In genomic region chr9:38063363-38063707, GRCh38 we compare ENCODE assay signal across 18 cellular contexts. TPM values are rescaled to one million over a fixed set of nuclear protein-coding genes. Genes with fewer than 3 reads are reported as not detected.
A peak's percentile ranks its signal among the peaks of the same experiment; 100 is the strongest.
DNase-seq lines count a peak whose midpoint lies in the region; ATAC-seq and TF ChIP-seq lines count a peak whose summit lies in the region.
"Had no signal": no experiment of that assay in that cellular context is flagged by ENCODE, and none has a peak within 500 bp of the region (broad histone marks: within the 10 kb centered on the region; RNA-seq: fewer than 3 reads in every experiment).

No MANE protein-coding gene starts in this region.

- no peak overlapping the region for H3K9ac ChIP-seq in mammary epithelial cell (ENCODE audit: insufficient read depth, low read length)

- no peak overlapping the region for H3K4me2 ChIP-seq in mammary epithelial cell (ENCODE audit: insufficient read depth, low read depth, low read length)

- H3K4me1 Mint-ChIP-seq in MCF 10A (ENCODE audit: insufficient read depth, unreplicated experiment) (peaks cover 46% of the 10 kb centered on the region), nephron progenitor cell (peaks cover 87% of the 10 kb centered on the region), type B pancreatic cell (ENCODE audit: unreplicated experiment) (peaks cover 63% of the 10 kb centered on the region)

- in situ Hi-C loops in mammary epithelial cell (cut with MboI; ENCODE audit: low sequenced_read_pairs in 2 of 2): loop anchor here in 1 of 2 donors (25.0 kb wide), 1 partner anchor 324 kb away; the partner anchor contains the start of gene ALDH1B1

- no peaks in the 10 kb centered on the region for H3K27me3 Mint-ChIP-seq in MCF 10A (ENCODE audit: insufficient read depth, unreplicated experiment)
- H3K27me3 Mint-ChIP-seq in nephron progenitor cell (ENCODE audit: low read depth, poor library complexity): peaks cover 14% of the 10 kb centered on the region
- peaks cover 3% of the 10 kb centered on the region for H3K27me3 Mint-ChIP-seq in type B pancreatic cell
- H3K27me3 Mint-ChIP-seq: progenitor cell of endocrine pancreas had no signal

- dilution Hi-C loops in mammary epithelial cell (cut with HindIII; ENCODE audit: low sequenced_read_pairs): no loop called here

- H3K9me3 Mint-ChIP-seq in MCF 10A (ENCODE audit: unreplicated experiment) (no peaks in the 10 kb centered on the region), nephron progenitor cell (no peaks in the 10 kb centered on the region), type B pancreatic cell (no peaks in the 10 kb centered on the region)
- H3K9me3 Mint-ChIP-seq: CD8-positive, alpha-beta memory T cell; stimulated activated naive B cell treated with anti-CD40 and anti-IgM and Interleukin-4, amounts not matched to agents 10 μg/mL and 1 μg/mL and 100 μg/mL, for 72 hours had no signal

- POLR2A ChIA-PET in MCF 10A (lab: Yijun Ruan, JAX): interaction anchor here (0.6 to 2.0 kb wide), 7 partner anchors 10 to 140 kb away, joined by 3 to 7 read pairs (median 3); no protein-coding TSS in a partner anchor

- no peaks in the 10 kb centered on the region for H4K20me1 ChIP-seq in mammary epithelial cell (ENCODE audit: insufficient read depth, low read length)

- H3K9me3 ChIP-seq in mammary epithelial cell (replicated peaks; ENCODE audit: insufficient read depth, low read length): no peaks in the 10 kb centered on the region

- intact Hi-C loops in MCF 10A (cut with micrococcal nuclease) (no loop called here), mammary epithelial cell (cut with micrococcal nuclease) (loop anchor here (10.0 kb wide), 1 partner anchor 579 kb away; the partner anchor contains the start of gene POLR1E)

- CTCF ChIA-PET in MCF 10A (lab: Yijun Ruan, JAX): interaction anchor here (0.6 to 1.2 kb wide), 4 partner anchors 40 to 149 kb away, joined by 3 to 5 read pairs (median 4); no protein-coding TSS in a partner anchor
- CTCF ChIA-PET in mammary epithelial cell (lab: Charles Lee; ENCODE audit: low non-redundant PET): no interaction called here

- peaks cover 16% of the 10 kb centered on the region for H3K4me1 ChIP-seq in mammary epithelial cell (ENCODE audit: insufficient read depth, low read length)

- no peak overlapping the region for H2AFZ ChIP-seq in mammary epithelial cell (ENCODE audit: low read depth, low read length)

- 86% methylated on average over 2 of the region's 2 CpGs for WGBS in mammary epithelial cell (ENCODE audit: low coverage, missing lambda C conversion rate)

- H3K4me3 Mint-ChIP-seq in MCF 10A (ENCODE audit: unreplicated experiment) (peak overlapping the region; percentile 22), nephron progenitor cell (no peak overlapping the region), type B pancreatic cell (peak overlapping the region; percentile 63)
- H3K4me3 Mint-ChIP-seq: CD8-positive, alpha-beta memory T cell; stimulated activated naive B cell treated with anti-CD40 and anti-IgM and Interleukin-4, amounts not matched to agents 10 μg/mL and 1 μg/mL and 100 μg/mL, for 72 hours had no signal

- H3K4me3 ChIP-seq in mammary epithelial cell (replicated peaks in 1 of 3; ENCODE audit: insufficient read depth in 1 of 3, low read depth in 2 of 3, low read length in 3 of 3): no peak overlapping the region

- no peaks in the 10 kb centered on the region for H3K27me3 ChIP-seq in mammary epithelial cell (ENCODE audit: insufficient read depth, low read length)

- BruUV-seq in MCF 10A (replicated peaks; lab: Mats Ljungman, UMichigan): no TSS peak
- no TSS peak for BruUV-seq in mammary epithelial cell (replicated peaks; lab: Mats Ljungman, UMichigan)

- peaks cover 7% of the 10 kb centered on the region for H3K36me3 ChIP-seq in mammary epithelial cell (ENCODE audit: insufficient read depth, low read length)

- no peak overlapping the region for H3K27ac Mint-ChIP-seq in MCF 10A (ENCODE audit: low read depth, unreplicated experiment)
- H3K27ac Mint-ChIP-seq in nephron progenitor cell: peak overlapping the region; percentile 55
- H3K27ac Mint-ChIP-seq in type B pancreatic cell: no peak overlapping the region
- H3K27ac Mint-ChIP-seq: CD8-positive, alpha-beta memory T cell; progenitor cell of endocrine pancreas; stimulated activated naive B cell treated with anti-CD40 and anti-IgM and Interleukin-4, amounts not matched to agents 10 μg/mL and 1 μg/mL and 100 μg/mL, for 72 hours had no signal

- H3K27ac ChIP-seq in mammary epithelial cell (ENCODE audit: insufficient read depth, low read depth, low read length) (no peak overlapping the region), epithelial cell of prostate (peak overlapping the region; percentile 9)

- peaks cover 96% of the 10 kb centered on the region for H3K79me2 ChIP-seq in mammary epithelial cell (ENCODE audit: insufficient read depth, low read length)

- H3K36me3 Mint-ChIP-seq in MCF 10A (ENCODE audit: insufficient read depth, unreplicated experiment) (peaks cover 14% of the 10 kb centered on the region), nephron progenitor cell (ENCODE audit: low read depth) (no peaks in the 10 kb centered on the region), type B pancreatic cell (peaks cover 5% of the 10 kb centered on the region)
- H3K36me3 Mint-ChIP-seq: CD8-positive, alpha-beta memory T cell had no signal

- TF ChIP-seq CTCF in MCF 10A (IDR thresholded peaks at IDR 0.05; ENCODE audit: unreplicated experiment) (no peak), mammary epithelial cell (conservative IDR thresholded peaks at IDR 0.05 in 1 of 2, IDR thresholded peaks at IDR 0.05 in 1 of 2; ENCODE audit: extremely low read depth in 1 of 2, insufficient read depth in 1 of 2, low read depth in 1 of 2, low read length in 2 of 2) (no peak), nephron progenitor cell (IDR thresholded peaks at IDR 0.05) (no peak), type B pancreatic cell (conservative IDR thresholded peaks at IDR 0.05) (no peak)

- ATAC-seq in HG03108 (IDR thresholded peaks at IDR 0.05; ENCODE audit: unreplicated experiment): no peak
- ATAC-seq in HG03280 (IDR thresholded peaks at IDR 0.05; ENCODE audit: unreplicated experiment): no peak
- ATAC-seq: stimulated activated naive B cell treated with anti-CD40 and anti-IgM and Interleukin-4, amounts not matched to agents 10 μg/mL and 1 μg/mL and 100 μg/mL, for 72 hours had no signal

- DNase-seq in MCF 10A (ENCODE audit: unreplicated experiment) (no peak), mammary epithelial cell (no peak), epithelial cell of prostate (ENCODE audit: low read depth, low spot score) (no peak), nephron progenitor cell (no peak), type B pancreatic cell (ENCODE audit: extremely low spot score, unreplicated experiment) (no peak), cerebellar cortex (ENCODE audit: low spot score) (no peak)
- DNase-seq: 8988T; caudate nucleus; CD8-positive, alpha-beta memory T cell; GDM1; NCI-H1417 treated with DMSO at 0.1 percent for 48 hours; NCI-H69; SHP77; stimulated activated CD4-positive, alpha-beta T cell treated with anti-CD3 and anti-CD28 coated beads, Interleukin-4, amount 100 ng/mL, for 24 hours; stimulated activated naive B cell treated with anti-CD40 and anti-IgM and Interleukin-4, amounts not matched to agents 10 μg/mL and 1 μg/mL and 100 μg/mL, for 72 hours had no signal

RNA-seq across cellular contexts. Expression of gene SHB, which starts 5.7 kb away (rescaled TPM):
- total RNA-seq in MCF 10A (2022) (22.3 and 29.6 TPM in 2 replicates), mammary epithelial cell (10 to 100 TPM; 30.5 to 31.5 TPM), type B pancreatic cell (ENCODE audit: low replicate concordance) (14.4 and 20.0 TPM in 2 replicates)
- 14.9 TPM for polyA plus RNA-seq in mammary epithelial cell
- polyA minus RNA-seq in mammary epithelial cell: 16.7 TPM
